8 cellular contexts compared by ENCODE assay signal in genomic region chr1:226223786-226224244, GRCh38. TPM values are rescaled to one million over a fixed set of nuclear protein-coding genes. Genes with fewer than 3 reads are reported as not detected.
DNase-seq lines count a peak whose midpoint lies in the region; ATAC-seq and TF ChIP-seq lines count a peak whose summit lies in the region.

No MANE protein-coding gene starts in this region.

- intact Hi-C loops in colonic mucosa (cut with DNase I), result no loop called here

- H3K9me3 Mint-ChIP-seq in naive B cell, result no peaks in the 10 kb centered on the region

- no peak overlapping the region for H3K27ac ChIP-seq in colonic mucosa

- H3K36me3 Mint-ChIP-seq in naive B cell, result no peaks in the 10 kb centered on the region

- peak overlapping the region; percentile 85 to 95 (median 91) for H3K4me3 Mint-ChIP-seq in naive B cell

- H3K9ac ChIP-seq in colonic mucosa (ENCODE audit: low read depth in 2 of 2, low read length in 2 of 2), result peak overlapping the region; percentile 1 to 40

- peaks cover 6 to 13% (median 6%) of the 10 kb centered on the region in 3 donors for H3K4me1 Mint-ChIP-seq in naive B cell

- no peaks in the 10 kb centered on the region for H3K4me1 ChIP-seq in colonic mucosa

- H3K27me3 Mint-ChIP-seq in naive B cell, result peaks cover 8 to 11% (median 10%) of the 10 kb centered on the region in 3 donors

- peak; percentile 13 for DNase-seq in stimulated activated CD4-positive, alpha-beta T cell treated with anti-CD3 and anti-CD28 coated beads, Interleukin-4, amount 100 ng/mL, for 1 hour
- DNase-seq in stimulated activated CD4-positive, alpha-beta T cell treated with anti-CD3 and anti-CD28 coated beads, Interleukin-4, amount 100 ng/mL, for 24 hours, result no peak
- DNase-seq in NCI-H510A treated with DMSO at 0.1 percent for 48 hours (lab: John Stamatoyannopoulos, UW) (peak; percentile 22), colonic mucosa (peak; percentile 26), naive B cell (peak; percentile 43), NCI-H2029 (lab: John Stamatoyannopoulos, UW) (no peak), NCI-H1092 treated with DMSO at 0.1 percent for 48 hours (lab: John Stamatoyannopoulos, UW) (no peak)

- H3K4me3 ChIP-seq in colonic mucosa, result peak overlapping the region; percentile 35

- no peaks in the 10 kb centered on the region for H3K9me3 ChIP-seq in colonic mucosa

- peak overlapping the region in 1 of 6 donors; percentile 44 for H3K27ac Mint-ChIP-seq in naive B cell

- peaks cover 4% of the 10 kb centered on the region for H3K27me3 ChIP-seq in colonic mucosa

- H3K36me3 ChIP-seq in colonic mucosa, result no peaks in the 10 kb centered on the region

- ATAC-seq in HG02610 (IDR thresholded peaks at IDR 0.05; ENCODE audit: unreplicated experiment), result peak; percentile 66
- peak; percentile 81 to 86 for ATAC-seq in naive B cell (ENCODE audit: low read depth in 2 of 2)

- TF ChIP-seq CTCF in colonic mucosa (IDR thresholded peaks at IDR 0.05), result no peak

RNA-seq across cellular contexts. Expression of gene MIXL1, which starts 0.4 kb away (rescaled TPM):
- total RNA-seq in colonic mucosa, result not detected
- 1 to 10 TPM in 1 of 6 donors, under 1 TPM in 3, not detected in 2; 0.23 to 2.8 (median 0.36) TPM for polyA plus RNA-seq in naive B cell (ENCODE audit: low read depth in 6 of 6)

RNA-seq across cellular contexts. Expression of gene ACBD3, which starts 37.3 kb away (rescaled TPM):
- 10 to 100 TPM; 46.6 to 61.6 TPM for total RNA-seq in colonic mucosa
- polyA plus RNA-seq in naive B cell (ENCODE audit: low read depth in 6 of 6), result 10 to 100 TPM; 38.5 to 88.1 (median 55.0) TPM

Comparison
In these comparisons a context has a peak if more than half of its experiments do, and no peak if none do; other contexts are left out.
1. DNase-seq: peak in stimulated activated CD4-positive, alpha-beta T cell treated with anti-CD3 and anti-CD28 coated beads, Interleukin-4, amount 100 ng/mL, for 1 hour (single experiment), NCI-H510A treated with DMSO at 0.1 percent for 48 hours (single experiment), colonic mucosa (single experiment) and naive B cell (single experiment); none in stimulated activated CD4-positive, alpha-beta T cell treated with anti-CD3 and anti-CD28 coated beads, Interleukin-4, amount 100 ng/mL, for 24 hours (single experiment), NCI-H2029 (single experiment) and NCI-H1092 treated with DMSO at 0.1 percent for 48 hours (single experiment).